ENCODE assay signal across 1 cellular context in genomic region chr15:79887517-79887916, GRCh38.
TF ChIP-seq lines count a peak whose summit lies in the region.

No MANE protein-coding gene starts in this region.

TF ChIP-seq in HepG2, 621 proteins besides CTCF, POLR2A, EP300 and RAD21 (continued from another document):
- TF ChIP-seq HNF1A (IDR thresholded peaks at IDR 0.05; ENCODE audit: low read depth) (no peak), HNF1A (CRISPR knock-in tag; IDR thresholded peaks at IDR 0.05; ENCODE audit: borderline replicate concordance) (no peak), ZNF879 (CRISPR knock-in tag; IDR thresholded peaks at IDR 0.05) (no peak)
